9 cellular contexts compared by ENCODE assay signal in the genomic region with DNA sequence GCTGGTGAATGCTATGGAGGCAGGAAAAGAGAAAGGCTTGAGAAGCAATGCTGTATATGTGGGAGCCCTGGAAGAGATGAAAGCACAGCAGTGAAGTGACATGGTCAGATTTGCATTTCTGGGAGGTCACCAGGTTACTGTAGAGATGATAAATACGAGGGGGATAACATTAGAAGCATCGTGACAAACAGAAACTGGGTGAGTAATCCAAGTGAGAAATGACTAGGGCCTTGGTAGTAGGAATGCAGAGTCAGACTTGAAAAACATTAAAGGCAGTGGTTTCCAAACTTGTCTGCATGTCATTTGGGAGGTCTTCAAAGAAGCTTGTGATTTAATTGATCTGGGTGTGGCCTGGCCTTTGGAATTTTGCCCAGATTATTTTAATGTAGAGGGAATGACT. TPM values are rescaled to one million over a fixed set of nuclear protein-coding genes. Genes with fewer than 3 reads are reported as not detected.
DNase-seq lines count a peak whose midpoint lies in the region; ATAC-seq and TF ChIP-seq lines count a peak whose summit lies in the region.
"Had no signal": no experiment of that assay in that cellular context is flagged by ENCODE, and none has a peak within 500 bp of the region (broad histone marks: within the 10 kb centered on the region; RNA-seq: fewer than 3 reads in every experiment).

No MANE protein-coding gene starts in this region.

- H3K36me3 ChIP-seq in Karpas-422 (ENCODE audit: insufficient read depth, low read length), result no peaks in the 10 kb centered on the region

- no peaks in the 10 kb centered on the region for H4K20me1 ChIP-seq in Karpas-422 (ENCODE audit: insufficient read depth, low read depth, low read length)

- no peaks in the 10 kb centered on the region for H3K9me2 ChIP-seq in Karpas-422 (replicated peaks; ENCODE audit: insufficient read depth, low read length)

- no peaks in the 10 kb centered on the region for H3K79me2 ChIP-seq in Karpas-422 (ENCODE audit: low read length)

- TF ChIP-seq POLR2A in GM18505 (IDR thresholded peaks at IDR 0.05; ENCODE audit: borderline replicate concordance, extremely low read depth, insufficient read depth, insufficient read length), result no peak

- peaks cover 0 to 4% (median 1%) of the 10 kb centered on the region in 6 donors for H3K9me3 Mint-ChIP-seq in immature natural killer cell
- H3K9me3 Mint-ChIP-seq: memory B cell had no signal

- no peak overlapping the region for H3K4me2 ChIP-seq in Karpas-422 (ENCODE audit: low read depth, low read length, poor library complexity, severe bottlenecking)

- no peaks in the 10 kb centered on the region for H3K4me1 Mint-ChIP-seq in immature natural killer cell

- H3K36me3 Mint-ChIP-seq in immature natural killer cell, result no peaks in the 10 kb centered on the region
- H3K36me3 Mint-ChIP-seq: memory B cell had no signal

- H3K4me1 ChIP-seq in Karpas-422 (ENCODE audit: low read length), result no peaks in the 10 kb centered on the region

- H3K27ac ChIP-seq in Karpas-422 (ENCODE audit: low read length), result no peak overlapping the region

- no peak overlapping the region for H3K9ac ChIP-seq in Karpas-422 (ENCODE audit: low read length)

- DNase-seq in glomerular visceral epithelial cell (ENCODE audit: extremely low spot score) (peak; percentile 23), Karpas-422 (no peak), immature natural killer cell (no peak), NCI-H446 (lab: John Stamatoyannopoulos, UW) (no peak), HK-2 (ENCODE audit: unreplicated experiment) (no peak)

- ATAC-seq in GM18505 (IDR thresholded peaks at IDR 0.05; ENCODE audit: unreplicated experiment) (peak; percentile 99), GM21526 (IDR thresholded peaks at IDR 0.05; ENCODE audit: low FRiP score, unreplicated experiment) (peak; percentile 99), HG03469 (IDR thresholded peaks at IDR 0.05; ENCODE audit: unreplicated experiment) (peak; percentile 99)

- no peak overlapping the region for H3K4me3 Mint-ChIP-seq in immature natural killer cell
- H3K4me3 Mint-ChIP-seq: memory B cell had no signal

- peaks cover 0 to 5% (median 0%) of the 10 kb centered on the region in 3 donors for H3K27me3 Mint-ChIP-seq in immature natural killer cell (ENCODE audit: low read depth in 3 of 3)

- no peaks in the 10 kb centered on the region for H3K9me3 ChIP-seq in Karpas-422 (ENCODE audit: low read length)

- H3K27ac Mint-ChIP-seq in immature natural killer cell, result no peak overlapping the region
- H3K27ac Mint-ChIP-seq: memory B cell had no signal

- H2AFZ ChIP-seq in Karpas-422 (ENCODE audit: low read length), result no peak overlapping the region

- H3K4me3 ChIP-seq in Karpas-422 (ENCODE audit: low read length), result no peak overlapping the region

- no peaks in the 10 kb centered on the region for H3K27me3 ChIP-seq in Karpas-422 (ENCODE audit: low read length)

RNA-seq across cellular contexts. Expression of gene CCDC34, which starts 44.0 kb away (rescaled TPM):
- 10.2 and 11.7 TPM in 2 replicates for total RNA-seq in Karpas-422 (2014; rRNA removed; shearing (Covaris generic); ENCODE audit: low replicate concordance)
- polyA plus RNA-seq in immature natural killer cell, result 1 to 10 TPM; 1.3 to 1.6 (median 1.4) TPM
